In genomic region chr13:106493569-106493968, GRCh38 we compare ENCODE assay signal across 8 cellular contexts. TPM values are rescaled to one million over a fixed set of nuclear protein-coding genes. Genes with fewer than 3 reads are reported as not detected.
DNase-seq lines count a peak whose midpoint lies in the region; ATAC-seq and TF ChIP-seq lines count a peak whose summit lies in the region.

No MANE protein-coding gene starts in this region.

- no peak overlapping the region for H3K4me3 ChIP-seq in fibroblast of villous mesenchyme (ENCODE audit: low read depth, low read length)

- no peak for TF ChIP-seq CTCF in fibroblast of villous mesenchyme (IDR thresholded peaks at IDR 0.05; ENCODE audit: insufficient read depth, low read depth, low read length)

- DNase-seq in CMK (ENCODE audit: low read depth) (peak; percentile 54), fibroblast of villous mesenchyme (ENCODE audit: low read depth) (peak; percentile 22), NCI-H1092 treated with DMSO at 0.1 percent for 48 hours (lab: John Stamatoyannopoulos, UW) (no peak), NCI-H2081 treated with DMSO at 0.1 percent for 48 hours (lab: John Stamatoyannopoulos, UW) (no peak), H4 (ENCODE audit: low spot score) (no peak)
- no peak for DNase-seq in activated effector memory CD4-positive, alpha-beta T cell treated with Interleukin-2 at 50 U/mL for 16 hours

- ATAC-seq in GM19467 (IDR thresholded peaks at IDR 0.05; ENCODE audit: unreplicated experiment) (peak; percentile 87), HG03432 (IDR thresholded peaks at IDR 0.05; ENCODE audit: unreplicated experiment) (peak; percentile 85)

RNA-seq across cellular contexts. Expression of gene EFNB2, which starts 41.9 kb away (rescaled TPM):
- 7.4 and 10.8 TPM in 2 replicates for total RNA-seq in fibroblast of villous mesenchyme
- total RNA-seq in H4 (2014; rRNA removed; shearing (Covaris generic)) = 6.7 and 8.0 TPM in 2 replicates

Comparison
In these comparisons a context has a peak if more than half of its experiments do, and no peak if none do; other contexts are left out.
1. DNase-seq: peak in CMK (single experiment) and fibroblast of villous mesenchyme (single experiment); none in NCI-H1092 treated with DMSO at 0.1 percent for 48 hours (single experiment), activated effector memory CD4-positive, alpha-beta T cell treated with Interleukin-2 at 50 U/mL for 16 hours (single experiment), NCI-H2081 treated with DMSO at 0.1 percent for 48 hours (single experiment) and H4 (single experiment).